ENCODE assay signal across 1 cellular context in genomic region chr1:24920155-24920925, GRCh38.
TF ChIP-seq lines count a peak whose summit lies in the region.

No MANE protein-coding gene starts in this region.

TF ChIP-seq in IMR-90, 13 proteins besides CTCF, POLR2A, EP300 and RAD21 (continued from another document):
- TF ChIP-seq USF2 (IDR thresholded peaks at IDR 0.05; ENCODE audit: low read depth, low read length) (no peak), RFX5 (IDR thresholded peaks at IDR 0.05; ENCODE audit: low read depth, low read length) (no peak), MAZ (IDR thresholded peaks at IDR 0.05; ENCODE audit: borderline replicate concordance, low read depth, low read length) (no peak), SMC3 (IDR thresholded peaks at IDR 0.05; ENCODE audit: low read depth, low read length) (no peak), MAFK (IDR thresholded peaks at IDR 0.05; ENCODE audit: low read depth, low read length) (no peak), NFE2L2 (IDR thresholded peaks at IDR 0.05; ENCODE audit: low read depth, low read length) (no peak)
